In the genomic region with DNA sequence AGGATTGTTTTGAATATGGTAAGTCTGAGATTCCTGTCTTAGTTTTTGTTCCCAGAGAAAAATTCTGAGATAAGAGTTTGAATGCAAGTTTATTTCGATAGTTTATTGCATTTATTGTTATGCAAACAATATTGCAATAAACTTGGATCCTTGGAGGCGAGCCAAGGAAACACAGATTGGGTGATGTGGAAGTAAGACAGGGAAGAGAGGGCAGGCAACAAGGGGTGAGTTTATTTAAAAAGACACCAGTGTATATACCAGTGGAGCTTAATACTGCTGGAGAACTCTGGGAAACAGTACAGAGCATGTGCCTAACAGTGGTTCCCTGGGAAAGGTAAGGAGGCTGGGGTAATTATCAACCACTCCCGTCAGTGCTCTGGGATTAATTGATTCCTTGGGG, we compare ENCODE assay signal across 12 cellular contexts.
A peak's percentile ranks its signal among the peaks of the same experiment; 100 is the strongest.
DNase-seq lines count a peak whose midpoint lies in the region; ATAC-seq and TF ChIP-seq lines count a peak whose summit lies in the region.
"Had no signal": no experiment of that assay in that cellular context is flagged by ENCODE, and none has a peak within 500 bp of the region (broad histone marks: within the 10 kb centered on the region; RNA-seq: fewer than 3 reads in every experiment).

No MANE protein-coding gene starts in this region.

- H3K27ac ChIP-seq in C4-2B (peak overlapping the region; percentile 45), colonic mucosa (no peak overlapping the region), transverse colon (peak overlapping the region in 2 of 4 donors; percentile 24 to 29)
- H3K27ac ChIP-seq: 22Rv1 had no signal

- no peak for TF ChIP-seq EP300 in transverse colon (IDR thresholded peaks at IDR 0.05; ENCODE audit: low read depth)

- TF ChIP-seq CTCF in C4-2B (conservative IDR thresholded peaks at IDR 0.05) (no peak), LNCaP clone FGC (IDR thresholded peaks at IDR 0.05; ENCODE audit: control insufficient read depth, extremely low read depth, insufficient read depth) (no peak), colonic mucosa (IDR thresholded peaks at IDR 0.05) (no peak), transverse colon (IDR thresholded peaks at IDR 0.05) (no peak)

- ATAC-seq in HG02885 (IDR thresholded peaks at IDR 0.05; ENCODE audit: poor library complexity, unreplicated experiment): no peak
- ATAC-seq: HCT116, HepG2 had no signal

- H3K36me3 ChIP-seq in colonic mucosa (no peaks in the 10 kb centered on the region), transverse colon (no peaks in the 10 kb centered on the region)

- H3K4me1 ChIP-seq in colonic mucosa (peaks cover 4% of the 10 kb centered on the region), transverse colon (peaks cover 0 to 30% (median 12%) of the 10 kb centered on the region in 4 donors)

- H3K9ac ChIP-seq in colonic mucosa (ENCODE audit: low read depth in 2 of 2, low read length in 2 of 2): peak overlapping the region in 1 of 2 donors; percentile 62

- intact Hi-C loops in colonic mucosa (cut with DNase I): loop anchor here (10.0 kb wide), 1 partner anchor 168 kb away; no protein-coding TSS in a partner anchor
- intact Hi-C loops in transverse colon (cut with DNase I; ENCODE audit: low total_unique reads): no loop called here

- in situ Hi-C loops in transverse colon (cut with MboI; ENCODE audit: low pct_ligation_motif_present in 1 of 4, low pct_unique_long_range_greater_than_20kb in 1 of 4, low sequenced_read_pairs in 3 of 4): loop anchor here in 1 of 4 donors (25.0 kb wide), 1 partner anchor 156 kb away; no protein-coding TSS in a partner anchor

- TF ChIP-seq POLR2A in transverse colon (IDR thresholded peaks at IDR 0.05): no peak

- DNase-seq in LNCaP clone FGC (ENCODE audit: low read depth) (peak; percentile 67), colonic mucosa (peak; percentile 94), transverse colon (peak; percentile 81), superior temporal gyrus (ENCODE audit: extremely low spot score) (no peak), iPS-NIHi11 (ENCODE audit: low spot score) (no peak)
- DNase-seq: CD8-positive, alpha-beta memory T cell; DMS 273 treated with DMSO at 0.1 percent for 48 hours had no signal

- no peak overlapping the region for H3K4me3 ChIP-seq in LNCaP clone FGC (ENCODE audit: low read depth, low read length)
- no peak overlapping the region for H3K4me3 ChIP-seq in colonic mucosa
- no peak overlapping the region for H3K4me3 ChIP-seq in transverse colon

- no peaks in the 10 kb centered on the region for H3K9me3 ChIP-seq in colonic mucosa
- no peaks in the 10 kb centered on the region for H3K9me3 ChIP-seq in transverse colon

- H3K27me3 ChIP-seq in colonic mucosa (no peaks in the 10 kb centered on the region), transverse colon (no peaks in the 10 kb centered on the region)

- WGBS in transverse colon (ENCODE audit: low coverage in 1 of 2), 2 donors: 20 to 51% methylated on average over 2 to 3 of the region's 3 CpGs

Comparison
In these comparisons a context has a peak if more than half of its experiments do, and no peak if none do; other contexts are left out.
1. DNase-seq: peak in LNCaP clone FGC (single experiment), colonic mucosa (single experiment) and transverse colon (single experiment); none in superior temporal gyrus (single experiment) and iPS-NIHi11 (single experiment).